34 cellular contexts compared by ENCODE assay signal in genomic region chr6:36209606-36210005, GRCh38.
"Had no signal": no experiment of that assay in that cellular context is flagged by ENCODE, and none has a peak within 500 bp of the region (broad histone marks: within the 10 kb centered on the region; RNA-seq: fewer than 3 reads in every experiment).

No MANE protein-coding gene starts in this region.

- H3K4me1 Mint-ChIP-seq: activated B cell treated with CpG ODN at 0.5 μM for 24 hours had no signal

- H3K4me3 ChIP-seq: adrenal gland, body of pancreas, esophagus muscularis mucosa, gastrocnemius medialis had no signal

- H3K9me3 ChIP-seq: adrenal gland, body of pancreas, esophagus muscularis mucosa, gastrocnemius medialis had no signal

- DNase-seq: activated B cell treated with CpG ODN at 0.5 μM for 24 hours; activated CD4-positive, alpha-beta T cell treated with anti-CD3 and anti-CD28 coated beads for 48 hours; activated CD4-positive, alpha-beta T cell treated with anti-CD3 and anti-CD28 coated beads, Interleukin-2, amount 50 U/mL, for 1 hour; activated CD4-positive, alpha-beta T cell treated with anti-CD3 and anti-CD28 coated beads, Interleukin-2, amount 50 U/mL, for 48 hours; activated CD8-positive, alpha-beta memory T cell treated with anti-CD3 and anti-CD28 coated beads, Interleukin-2, amount 10 ng/mL, durations not matched to agents 7 days and 5 days; activated CD8-positive, alpha-beta memory T cell treated with anti-CD3 and anti-CD28 coated beads, Interleukin-2, amount 50 U/mL, for 4 hours; activated CD8-positive, alpha-beta T cell treated with anti-CD3 and anti-CD28 coated beads for 36 hours; activated effector memory CD4-positive, alpha-beta T cell treated with anti-CD3 and anti-CD28 coated beads, Interleukin-2, amount 50 U/mL, for 16 hours; activated naive CD4-positive, alpha-beta T cell treated with anti-CD3 and anti-CD28 coated beads for 36 hours; activated naive CD8-positive, alpha-beta T cell treated with anti-CD3 and anti-CD28 coated beads for 36 hours; activated naive CD8-positive, alpha-beta T cell treated with anti-CD3 and anti-CD28 coated beads, Interleukin-2, amount 50 U/mL, for 24 hours; activated T-cell treated with anti-CD3 and anti-CD28 coated beads, Interleukin-2, amount 50 U/mL, for 1 hour; activated T-cell treated with anti-CD3 and anti-CD28 coated beads, Interleukin-2, amount 50 U/mL, for 48 hours; adrenal gland; amygdala; aorta; body of pancreas; caudate nucleus; effector CD4-positive, alpha-beta T cell; effector memory CD8-positive, alpha-beta T cell; erythroblast; foreskin keratinocyte; gastrocnemius medialis; glutamatergic neuron; T-helper 1 cell; T-helper 17 cell; T1000; WERI-Rb-1 had no signal

- H3K4me3 Mint-ChIP-seq: activated B cell treated with CpG ODN at 0.5 μM for 24 hours; activated CD8-positive, alpha-beta memory T cell treated with anti-CD3 and anti-CD28 coated beads, Interleukin-2, amount 10 ng/mL, durations not matched to agents 7 days and 5 days; activated CD8-positive, alpha-beta T cell treated with anti-CD3 and anti-CD28 coated beads for 36 hours; activated naive CD4-positive, alpha-beta T cell treated with anti-CD3 and anti-CD28 coated beads for 36 hours; activated naive CD4-positive, alpha-beta T cell treated with anti-CD3 and anti-CD28 coated beads, Interleukin-2, amount 50 U/mL, for 24 hours; activated naive CD8-positive, alpha-beta T cell treated with anti-CD3 and anti-CD28 coated beads for 36 hours; activated naive CD8-positive, alpha-beta T cell treated with anti-CD3 and anti-CD28 coated beads, Interleukin-2, amount 50 U/mL, for 24 hours; activated T-helper 1 cell treated with anti-CD3 and anti-CD28 coated beads, Interleukin-12 subunit alpha, Interleukin-12 subunit beta, Interleukin-2, Interleukin-4 antibody, amounts not matched to agents 30 ng/mL and 10 ng/mL and 1 ng/mL, durations not matched to agents 14 hours and 24 hours and 36 hours; effector memory CD8-positive, alpha-beta T cell; T-helper 17 cell; T-helper 2 cell treated with Interferon-gamma antibody and Interleukin-4, amounts not matched to agents 5 μg/mL and 100 μg/mL, for 36 hours had no signal

- H3K4me1 ChIP-seq: body of pancreas, foreskin keratinocyte, gastrocnemius medialis had no signal

- H3K27me3 ChIP-seq: adrenal gland, body of pancreas, esophagus muscularis mucosa, foreskin keratinocyte, gastrocnemius medialis had no signal

- H3K27me3 Mint-ChIP-seq: activated B cell treated with CpG ODN at 0.5 μM for 24 hours; activated CD8-positive, alpha-beta T cell treated with anti-CD3 and anti-CD28 coated beads for 36 hours; activated naive CD4-positive, alpha-beta T cell treated with anti-CD3 and anti-CD28 coated beads, Interleukin-2, amount 50 U/mL, for 24 hours; activated naive CD8-positive, alpha-beta T cell treated with anti-CD3 and anti-CD28 coated beads for 36 hours; activated naive CD8-positive, alpha-beta T cell treated with anti-CD3 and anti-CD28 coated beads, Interleukin-2, amount 50 U/mL, for 24 hours; effector memory CD8-positive, alpha-beta T cell; T-helper 17 cell had no signal

- ATAC-seq: activated CD4-positive, CD25-positive, alpha-beta regulatory T cell treated with anti-CD3 and anti-CD28 coated beads, Interleukin-2, amount 50 U/mL, for 24 hours; activated CD8-positive, alpha-beta memory T cell treated with anti-CD3 and anti-CD28 coated beads, Interleukin-2, amount 10 ng/mL, durations not matched to agents 7 days and 5 days; activated CD8-positive, alpha-beta T cell treated with anti-CD3 and anti-CD28 coated beads for 36 hours; activated naive CD8-positive, alpha-beta T cell treated with anti-CD3 and anti-CD28 coated beads, Interleukin-2, amount 50 U/mL, for 24 hours; body of pancreas; effector memory CD8-positive, alpha-beta T cell; foreskin keratinocyte; gastrocnemius medialis; T-helper 17 cell had no signal

- H3K27ac ChIP-seq: body of pancreas, esophagus muscularis mucosa, foreskin keratinocyte, gastrocnemius medialis, WERI-Rb-1 had no signal

- H3K27ac Mint-ChIP-seq: activated B cell treated with CpG ODN at 0.5 μM for 24 hours; activated CD8-positive, alpha-beta memory T cell treated with anti-CD3 and anti-CD28 coated beads, Interleukin-2, amount 10 ng/mL, durations not matched to agents 7 days and 5 days; activated CD8-positive, alpha-beta T cell treated with anti-CD3 and anti-CD28 coated beads for 36 hours; activated naive CD4-positive, alpha-beta T cell treated with anti-CD3 and anti-CD28 coated beads for 36 hours; activated naive CD4-positive, alpha-beta T cell treated with anti-CD3 and anti-CD28 coated beads, Interleukin-2, amount 50 U/mL, for 24 hours; activated naive CD8-positive, alpha-beta T cell treated with anti-CD3 and anti-CD28 coated beads for 36 hours; activated naive CD8-positive, alpha-beta T cell treated with anti-CD3 and anti-CD28 coated beads, Interleukin-2, amount 50 U/mL, for 24 hours; activated T-helper 1 cell treated with anti-CD3 and anti-CD28 coated beads, Interleukin-12 subunit alpha, Interleukin-12 subunit beta, Interleukin-2, Interleukin-4 antibody, amounts not matched to agents 30 ng/mL and 10 ng/mL and 1 ng/mL, durations not matched to agents 14 hours and 24 hours and 36 hours; activated T-helper 2 cell treated with anti-CD3 and anti-CD28 coated beads, Interferon-gamma antibody, Interleukin-2, Interleukin-4, amounts not matched to agents 10 μg/mL and 5 μg/mL and 100 μg/mL, durations not matched to agents 14 hours and 24 hours and 36 hours; effector memory CD8-positive, alpha-beta T cell; T-helper 17 cell; T-helper 2 cell treated with Interferon-gamma antibody and Interleukin-4, amounts not matched to agents 5 μg/mL and 100 μg/mL, for 36 hours had no signal

- H3K9me3 Mint-ChIP-seq: activated B cell treated with CpG ODN at 0.5 μM for 24 hours; activated CD8-positive, alpha-beta T cell treated with anti-CD3 and anti-CD28 coated beads for 36 hours; activated naive CD4-positive, alpha-beta T cell treated with anti-CD3 and anti-CD28 coated beads for 36 hours; activated naive CD4-positive, alpha-beta T cell treated with anti-CD3 and anti-CD28 coated beads, Interleukin-2, amount 50 U/mL, for 24 hours; activated naive CD8-positive, alpha-beta T cell treated with anti-CD3 and anti-CD28 coated beads for 36 hours; activated naive CD8-positive, alpha-beta T cell treated with anti-CD3 and anti-CD28 coated beads, Interleukin-2, amount 50 U/mL, for 24 hours; activated T-helper 1 cell treated with anti-CD3 and anti-CD28 coated beads, Interleukin-12 subunit alpha, Interleukin-12 subunit beta, Interleukin-2, Interleukin-4 antibody, amounts not matched to agents 30 ng/mL and 10 ng/mL and 1 ng/mL, durations not matched to agents 14 hours and 24 hours and 36 hours; activated T-helper 2 cell treated with anti-CD3 and anti-CD28 coated beads, Interferon-gamma antibody, Interleukin-2, Interleukin-4, amounts not matched to agents 10 μg/mL and 5 μg/mL and 100 μg/mL, durations not matched to agents 14 hours and 24 hours and 36 hours; effector memory CD8-positive, alpha-beta T cell; T-helper 2 cell treated with Interferon-gamma antibody and Interleukin-4, amounts not matched to agents 5 μg/mL and 100 μg/mL, for 36 hours had no signal
